Comparison of ENCODE assay signal across 4 cellular contexts in the genomic region with DNA sequence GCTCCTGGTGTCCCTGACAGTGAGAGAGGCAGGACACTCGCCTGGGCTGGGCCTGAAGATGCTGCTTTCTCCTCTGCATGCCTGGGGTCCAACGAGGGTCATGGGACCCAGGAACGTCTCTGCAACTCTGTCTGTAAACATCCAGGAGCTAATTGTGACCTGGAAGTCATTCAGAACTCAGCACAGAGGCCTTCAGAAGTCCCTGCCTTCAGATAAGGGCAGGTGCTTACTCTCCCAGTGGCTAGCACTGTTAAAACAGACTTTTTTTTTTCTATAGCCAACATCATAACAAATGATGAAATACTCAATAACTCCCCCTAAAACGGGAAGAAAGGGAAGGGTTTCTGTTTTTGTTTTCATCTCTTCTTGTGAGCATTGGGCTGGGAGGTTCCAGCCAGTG.
DNase-seq lines count a peak whose midpoint lies in the region; ATAC-seq lines count a peak whose summit lies in the region.
"Not testable (repeated sequence)": the region's sequence is repeated elsewhere in the genome, so short reads cannot be mapped to it uniquely, and the experiment has no call there.

No MANE protein-coding gene starts in this region.

- H3K27me3 ChIP-seq in BLaER1 treated with 17β-estradiol and CSF1 and Interleukin-3, amounts not matched to agents 10 nM and 100 nM; right cardiac atrium (ENCODE audit: control insufficient read depth, insufficient read depth): not testable (repeated sequence)

- H3K4me1 Mint-ChIP-seq in activated T-cell treated with anti-CD3 and anti-CD28 coated beads, Interleukin-2, amount 50 U/mL, for 24 hours (ENCODE audit: low read depth) = not testable (repeated sequence)

- WGBS in right cardiac atrium = 64% methylated on average over 4 of the region's 4 CpGs

- H3K27ac ChIP-seq in BLaER1 treated with 17β-estradiol and CSF1 and Interleukin-3, amounts not matched to agents 10 nM and 100 nM = peak overlapping the region in 1 of 11 experiments; percentile 48; a peak in 1 of 22 replicates
- H3K27ac ChIP-seq in right cardiac atrium (ENCODE audit: low read length) = not testable (repeated sequence)

- not testable (repeated sequence) for ATAC-seq in right cardiac atrium

- H3K4me3 ChIP-seq in BLaER1 treated with 17β-estradiol and CSF1 and Interleukin-3, amounts not matched to agents 10 nM and 100 nM; right cardiac atrium (ENCODE audit: low read length): not testable (repeated sequence)

- H3K4me2 ChIP-seq in BLaER1 treated with 17β-estradiol and CSF1 and Interleukin-3, amounts not matched to agents 10 nM and 100 nM = peak overlapping the region; percentile 43 to 75 (median 67); a peak in 21 of 22 replicates

- not testable (repeated sequence) for H3K4me3 Mint-ChIP-seq in activated T-cell treated with anti-CD3 and anti-CD28 coated beads, Interleukin-2, amount 50 U/mL, for 24 hours

- not testable (repeated sequence) for H3K27me3 Mint-ChIP-seq in activated T-cell treated with anti-CD3 and anti-CD28 coated beads, Interleukin-2, amount 50 U/mL, for 24 hours

- intact Hi-C loops in right cardiac atrium (cut with DNase I) = not testable (repeated sequence)

- not testable (repeated sequence) for H3K9ac ChIP-seq in BLaER1 treated with 17β-estradiol and CSF1 and Interleukin-3, amounts not matched to agents 10 nM and 100 nM

- H3K9me3 ChIP-seq in BLaER1 treated with 17β-estradiol and CSF1 and Interleukin-3, amounts not matched to agents 10 nM and 100 nM (replicated peaks in 1 of 11); right cardiac atrium (ENCODE audit: control insufficient read depth, low read length): not testable (repeated sequence)

- not testable (repeated sequence) for H3K9me3 Mint-ChIP-seq in activated T-cell treated with anti-CD3 and anti-CD28 coated beads, Interleukin-2, amount 50 U/mL, for 24 hours

- H3K36me3 Mint-ChIP-seq in activated T-cell treated with anti-CD3 and anti-CD28 coated beads, Interleukin-2, amount 50 U/mL, for 24 hours (ENCODE audit: low read depth) = not testable (repeated sequence)

- peak; percentile 39 for DNase-seq in NOMO-1 treated with DMSO at 0.1 percent for 48 hours (lab: John Stamatoyannopoulos, UW; ENCODE audit: unreplicated experiment)
- DNase-seq in activated T-cell treated with anti-CD3 and anti-CD28 coated beads, Interleukin-2, amount 50 U/mL, for 24 hours = peak; percentile 11
- DNase-seq in right cardiac atrium = peak in 2 of 3 donors; percentile 3 to 37

- peaks cover 16 to 45% (median 38%) of the 10 kb centered on the region in 10 experiments for H3K4me1 ChIP-seq in BLaER1 treated with 17β-estradiol and CSF1 and Interleukin-3, amounts not matched to agents 10 nM and 100 nM
- H3K4me1 ChIP-seq in right cardiac atrium (ENCODE audit: control insufficient read depth, insufficient read depth, low read length) = not testable (repeated sequence)

- H3K27ac Mint-ChIP-seq in activated T-cell treated with anti-CD3 and anti-CD28 coated beads, Interleukin-2, amount 50 U/mL, for 24 hours = not testable (repeated sequence)

- not testable (repeated sequence) for H4K20me1 ChIP-seq in BLaER1 treated with 17β-estradiol and CSF1 and Interleukin-3, amounts not matched to agents 10 nM and 100 nM

- not testable (repeated sequence) for H3K36me3 ChIP-seq in BLaER1 treated with 17β-estradiol and CSF1 and Interleukin-3, amounts not matched to agents 10 nM and 100 nM
